Comparison of ENCODE assay signal across 16 cellular contexts in the genomic region with DNA sequence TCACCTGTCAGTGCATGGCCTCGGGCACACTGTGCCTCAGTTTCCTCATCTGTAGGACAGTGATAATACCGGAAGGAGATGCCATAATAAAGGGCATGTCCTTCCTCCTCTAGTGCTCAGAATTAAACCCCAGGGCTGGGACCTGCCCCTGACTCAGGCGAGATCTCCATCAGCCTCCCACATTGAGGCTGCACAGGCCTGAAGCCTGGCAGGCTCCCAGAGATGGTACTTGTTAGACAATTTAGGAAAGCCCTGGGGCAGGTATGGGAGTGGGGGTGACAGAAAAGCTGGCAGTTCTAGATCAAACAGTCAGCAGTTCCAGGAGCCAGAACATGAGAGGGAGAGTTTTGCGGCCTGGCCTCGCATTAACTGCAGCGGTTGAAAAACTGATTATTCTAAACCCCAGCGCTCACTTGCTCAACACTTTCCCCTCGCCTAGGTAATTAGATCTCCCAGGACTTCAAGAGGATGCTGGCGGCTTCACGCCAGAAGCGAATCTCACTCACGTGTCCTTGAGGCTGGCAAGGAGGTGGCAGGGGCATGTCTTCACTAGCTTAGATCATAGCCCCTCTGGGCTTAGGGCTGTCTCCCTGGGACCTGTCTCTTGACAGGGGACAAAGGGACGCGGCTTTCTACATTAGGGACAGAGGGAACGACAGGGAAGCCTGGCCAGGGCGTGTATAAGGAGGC.
DNase-seq lines count a peak whose midpoint lies in the region; ATAC-seq, FAIRE-seq and TF ChIP-seq lines count a peak whose summit lies in the region.
"Had no signal": no experiment of that assay in that cellular context is flagged by ENCODE, and none has a peak within 500 bp of the region (broad histone marks: within the 10 kb centered on the region; RNA-seq: fewer than 3 reads in every experiment).

No MANE protein-coding gene starts in this region.

- TF ChIP-seq CTCF in A549 (IDR thresholded peaks at IDR 0.05): no peak
- TF ChIP-seq CTCF in epithelial cell of esophagus (IDR thresholded peaks at IDR 0.05; ENCODE audit: insufficient read depth, low read depth, low read length, missing control alignments): no peak
- TF ChIP-seq CTCF in colonic mucosa (IDR thresholded peaks at IDR 0.05): no peak

- H3K4me1 Mint-ChIP-seq in activated CD8-positive, alpha-beta T cell treated with anti-CD3 and anti-CD28 coated beads, Interleukin-2, amount 10 ng/mL, durations not matched to agents 7 days and 5 days (ENCODE audit: low read depth): peaks cover 16% of the 10 kb centered on the region

- H3K36me3 Mint-ChIP-seq in activated CD8-positive, alpha-beta T cell treated with anti-CD3 and anti-CD28 coated beads, Interleukin-2, amount 10 ng/mL, durations not matched to agents 7 days and 5 days (ENCODE audit: low read depth): no peaks in the 10 kb centered on the region

- H3K4me1 ChIP-seq in A549: no peaks in the 10 kb centered on the region
- no peaks in the 10 kb centered on the region for H3K4me1 ChIP-seq in colonic mucosa
- H3K4me1 ChIP-seq: adrenal gland, sigmoid colon had no signal

- H3K4me2 ChIP-seq in A549: no peak overlapping the region

- TF ChIP-seq POLR2A in A549 (IDR thresholded peaks at IDR 0.05; ENCODE audit: low read length): no peak

- no peak overlapping the region for H3K27ac ChIP-seq in A549
- no peak overlapping the region for H3K27ac ChIP-seq in colonic mucosa
- H3K27ac ChIP-seq: adrenal gland, sigmoid colon had no signal

- intact Hi-C loops in colonic mucosa (cut with DNase I): no loop called here

- no peak for FAIRE-seq in A549 (lab: Jason Lieb, UNC)

- no peaks in the 10 kb centered on the region for H3K9me3 Mint-ChIP-seq in activated CD8-positive, alpha-beta T cell treated with anti-CD3 and anti-CD28 coated beads, Interleukin-2, amount 10 ng/mL, durations not matched to agents 7 days and 5 days (ENCODE audit: insufficient read depth)

- no peak overlapping the region for H3K4me3 ChIP-seq in A549
- H3K4me3 ChIP-seq in epithelial cell of esophagus (ENCODE audit: low read length): no peak overlapping the region
- no peak overlapping the region for H3K4me3 ChIP-seq in colonic mucosa
- H3K4me3 ChIP-seq: adrenal gland, sigmoid colon had no signal

- ATAC-seq in A549: peak; percentile 9 to 47; a peak in 3 of 6 replicates
- no peak for ATAC-seq in activated CD8-positive, alpha-beta T cell treated with anti-CD3 and anti-CD28 coated beads, Interleukin-2, amount 10 ng/mL, durations not matched to agents 7 days and 5 days
- ATAC-seq: Panc1 had no signal

- TF ChIP-seq RAD21 in A549 (conservative IDR thresholded peaks at IDR 0.05 in 1 of 2, IDR thresholded peaks at IDR 0.05 in 1 of 2): no peak

- H3K4me3 Mint-ChIP-seq in activated CD8-positive, alpha-beta T cell treated with anti-CD3 and anti-CD28 coated beads, Interleukin-2, amount 10 ng/mL, durations not matched to agents 7 days and 5 days: no peak overlapping the region

- H3K27me3 Mint-ChIP-seq in activated CD8-positive, alpha-beta T cell treated with anti-CD3 and anti-CD28 coated beads, Interleukin-2, amount 10 ng/mL, durations not matched to agents 7 days and 5 days (ENCODE audit: low read depth): peaks cover 5% of the 10 kb centered on the region

- DNase-seq in A549 (ENCODE audit: low read depth in 1 of 2, low spot score in 1 of 2) (no peak), DMS79 treated with DMSO at 0.1 percent for 48 hours (lab: John Stamatoyannopoulos, UW) (peak; percentile 82), NCI-H2171 (lab: John Stamatoyannopoulos, UW) (peak; percentile 62), epithelial cell of esophagus (ENCODE audit: low read depth) (peak; percentile 19), colonic mucosa (no peak), putamen (ENCODE audit: low spot score) (no peak), COR-L47 (lab: John Stamatoyannopoulos, UW) (no peak)
- no peak for DNase-seq in activated CD8-positive, alpha-beta T cell treated with anti-CD3 and anti-CD28 coated beads, Interleukin-2, amount 10 ng/mL, durations not matched to agents 7 days and 5 days
- DNase-seq: central memory CD4-positive, alpha-beta T cell; hippocampal formation; NCI-H510A; occipital lobe; sigmoid colon; substantia nigra had no signal

- H3K36me3 ChIP-seq in colonic mucosa: no peaks in the 10 kb centered on the region
- H3K36me3 ChIP-seq: adrenal gland, sigmoid colon had no signal

- 61% methylated on average over 16 of the region's 16 CpGs for WGBS in A549 (ENCODE audit: missing lambda C conversion rate)

- no peaks in the 10 kb centered on the region for H3K9me3 ChIP-seq in A549
- no peaks in the 10 kb centered on the region for H3K9me3 ChIP-seq in colonic mucosa
- H3K9me3 ChIP-seq: adrenal gland, sigmoid colon had no signal

- H3K27me3 ChIP-seq in colonic mucosa: no peaks in the 10 kb centered on the region
- H3K27me3 ChIP-seq: adrenal gland, sigmoid colon had no signal

- no peak for TF ChIP-seq EP300 in A549 (IDR thresholded peaks at IDR 0.05)

- CTCF ChIA-PET in A549 (lab: Yijun Ruan, JAX): interaction anchor here (0.6 to 3.0 kb wide), 5 partner anchors 14 to 1082 kb away, joined by 3 to 9 read pairs (median 3); no protein-coding TSS in a partner anchor
- CTCF ChIA-PET in activated CD8-positive, alpha-beta T cell treated with anti-CD3 and anti-CD28 coated beads, Interleukin-2, amount 10 ng/mL, durations not matched to agents 7 days and 5 days (lab: Charles Lee): no interaction called here

- no peak overlapping the region for H3K27ac Mint-ChIP-seq in activated CD8-positive, alpha-beta T cell treated with anti-CD3 and anti-CD28 coated beads, Interleukin-2, amount 10 ng/mL, durations not matched to agents 7 days and 5 days

- no peak overlapping the region for H3K9ac ChIP-seq in colonic mucosa (ENCODE audit: low read depth in 2 of 2, low read length in 2 of 2)

- POLR2A ChIA-PET in A549 (lab: Yijun Ruan, JAX): no interaction called here
- POLR2A ChIA-PET in activated CD8-positive, alpha-beta T cell treated with anti-CD3 and anti-CD28 coated beads, Interleukin-2, amount 10 ng/mL, durations not matched to agents 7 days and 5 days (lab: Charles Lee): interaction anchor here (0.7 kb wide), 1 partner anchor 10 kb away, joined by 8 read pairs; no protein-coding TSS in a partner anchor

TF ChIP-seq in A549, 52 proteins besides CTCF, POLR2A, EP300 and RAD21:
- TF ChIP-seq NR3C1 (IDR thresholded peaks at IDR 0.05) (no peak), CEBPB (IDR thresholded peaks at IDR 0.05) (no peak), PBX3 (IDR thresholded peaks at IDR 0.05) (no peak), HDAC2 (IDR thresholded peaks at IDR 0.05) (no peak), ZSCAN20 (CRISPR knock-in tag; IDR thresholded peaks at IDR 0.05) (no peak), HES2 (IDR thresholded peaks at IDR 0.05) (no peak), ATOH8 (CRISPR knock-in tag; IDR thresholded peaks at IDR 0.05; ENCODE audit: low read depth) (no peak), HOXB5 (CRISPR knock-in tag; IDR thresholded peaks at IDR 0.05) (no peak), EHF (CRISPR knock-in tag; IDR thresholded peaks at IDR 0.05) (no peak)

Comparison
In these comparisons a context has a peak if more than half of its experiments do, and no peak if none do; other contexts are left out.
1. DNase-seq: peak in DMS79 treated with DMSO at 0.1 percent for 48 hours (single experiment), NCI-H2171 (single experiment) and epithelial cell of esophagus (single experiment); none in A549 (0 of 2), colonic mucosa (single experiment), activated CD8-positive, alpha-beta T cell treated with anti-CD3 and anti-CD28 coated beads, Interleukin-2, amount 10 ng/mL, durations not matched to agents 7 days and 5 days (single experiment), putamen (single experiment) and COR-L47 (single experiment).